In the genomic region with DNA sequence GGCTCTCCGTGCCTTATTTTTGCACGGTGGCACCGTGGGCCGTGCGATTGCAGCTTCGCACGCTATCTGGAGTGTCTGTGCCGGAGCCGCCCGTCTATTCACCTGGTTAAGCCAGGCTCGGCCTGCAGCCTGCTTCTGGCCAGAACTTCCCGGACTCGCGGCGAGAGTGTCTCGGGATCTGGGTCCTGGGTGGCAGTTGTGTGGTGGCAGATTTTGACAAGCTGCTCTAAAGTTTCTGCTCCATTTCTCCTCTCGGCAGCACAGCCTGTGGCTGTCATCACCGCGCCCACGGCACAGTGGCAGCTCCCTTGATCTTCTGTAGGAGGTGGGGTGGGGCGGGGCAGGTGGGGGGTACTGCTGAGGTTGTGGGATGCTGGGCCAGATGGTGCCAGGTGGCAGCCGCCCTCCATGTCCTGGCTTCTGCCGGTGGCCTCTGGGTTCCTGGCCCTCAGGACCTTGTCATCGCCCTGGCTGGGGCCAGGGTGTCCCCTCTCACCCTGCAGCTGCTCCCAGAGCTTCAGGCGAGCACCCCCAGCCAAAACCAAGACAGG, we compare ENCODE assay signal across 7 cellular contexts. TPM values are rescaled to one million over a fixed set of nuclear protein-coding genes. Genes with fewer than 3 reads are reported as not detected.
DNase-seq lines count a peak whose midpoint lies in the region; ATAC-seq and TF ChIP-seq lines count a peak whose summit lies in the region.

No MANE protein-coding gene starts in this region.

- 11% methylated on average over 25 of the region's 25 CpGs for WGBS in thymus

- peak overlapping the region in 3 of 4 donors; percentile 65 to 75 (median 72) for H3K27ac ChIP-seq in Peyer's patch
- H3K27ac ChIP-seq in colonic mucosa, result peak overlapping the region; percentile 44
- H3K27ac ChIP-seq in thymus (ENCODE audit: low read depth), result no peak overlapping the region

- no peak for TF ChIP-seq CTCF in Peyer's patch (IDR thresholded peaks at IDR 0.05)
- TF ChIP-seq CTCF in colonic mucosa (IDR thresholded peaks at IDR 0.05), result no peak
- TF ChIP-seq CTCF in mucosa of descending colon (IDR thresholded peaks at IDR 0.05), result no peak

- H3K27me3 ChIP-seq in Peyer's patch (peaks cover 0 to 21% of the 10 kb centered on the region in 2 donors), colonic mucosa (peaks cover 38% of the 10 kb centered on the region), thymus (ENCODE audit: control insufficient read depth, insufficient read depth) (peaks cover 53% of the 10 kb centered on the region)

- intact Hi-C loops in colonic mucosa (cut with DNase I), result no loop called here
- intact Hi-C loops in mucosa of descending colon (cut with DNase I, micrococcal nuclease), result no loop called here

- peak overlapping the region; percentile 12 to 19 for H3K9ac ChIP-seq in colonic mucosa (ENCODE audit: low read depth in 2 of 2, low read length in 2 of 2)

- H3K4me1 ChIP-seq in Peyer's patch (peaks cover 0 to 48% (median 22%) of the 10 kb centered on the region in 4 donors), colonic mucosa (no peaks in the 10 kb centered on the region), mucosa of descending colon (ENCODE audit: low read depth) (peaks cover 11% of the 10 kb centered on the region), thymus (ENCODE audit: control insufficient read depth, insufficient read depth, low read length) (no peaks in the 10 kb centered on the region)

- TF ChIP-seq POLR2A in Peyer's patch (IDR thresholded peaks at IDR 0.05), result no peak

- ATAC-seq in mucosa of descending colon, result peak; percentile 9
- no peak for ATAC-seq in GM19395 (IDR thresholded peaks at IDR 0.05; ENCODE audit: unreplicated experiment)

- peak; percentile 22 for DNase-seq in HCEC 1CT
- peak in 1 of 3 donors; percentile 47 for DNase-seq in Peyer's patch
- no peak for DNase-seq in colonic mucosa
- DNase-seq in mucosa of descending colon, result no peak
- no peak for DNase-seq in NK-92 (lab: John Stamatoyannopoulos, UW; ENCODE audit: unreplicated experiment)

- H3K9me3 ChIP-seq in Peyer's patch (no peaks in the 10 kb centered on the region), colonic mucosa (no peaks in the 10 kb centered on the region), mucosa of descending colon (no peaks in the 10 kb centered on the region), thymus (ENCODE audit: control insufficient read depth) (no peaks in the 10 kb centered on the region)

- H3K36me3 ChIP-seq in Peyer's patch, result no peaks in the 10 kb centered on the region
- no peaks in the 10 kb centered on the region for H3K36me3 ChIP-seq in colonic mucosa
- no peaks in the 10 kb centered on the region for H3K36me3 ChIP-seq in mucosa of descending colon (ENCODE audit: low read depth)
- H3K36me3 ChIP-seq in thymus (ENCODE audit: control insufficient read depth, insufficient read depth), result no peaks in the 10 kb centered on the region

- H3K4me3 ChIP-seq in Peyer's patch (peak overlapping the region; percentile 29 to 59 (median 52)), colonic mucosa (peak overlapping the region; percentile 26), mucosa of descending colon (no peak overlapping the region), thymus (ENCODE audit: low read length) (peak overlapping the region; percentile 25)

RNA-seq across cellular contexts. Expression of gene MMP17, which starts 2.9 kb away (rescaled TPM):
- total RNA-seq in Peyer's patch, result 10 to 100 TPM in 1 of 4 donors, 1 to 10 TPM in 2, not detected in 1; 4.0 to 32.2 (median 5.3) TPM
- 1 to 10 TPM; 1.3 to 1.9 TPM for total RNA-seq in colonic mucosa
- 1 to 10 TPM; 1.1 to 5.3 (median 1.4) TPM for total RNA-seq in mucosa of descending colon
- polyA plus RNA-seq in thymus, result 4.2 TPM
